23 cellular contexts compared by ENCODE assay signal in genomic region chr3:179726075-179726742, GRCh38.
A peak's percentile ranks its signal among the peaks of the same experiment; 100 is the strongest.
DNase-seq lines count a peak whose midpoint lies in the region; ATAC-seq, FAIRE-seq and TF ChIP-seq lines count a peak whose summit lies in the region.
"Had no signal": no experiment of that assay in that cellular context is flagged by ENCODE, and none has a peak within 500 bp of the region (broad histone marks: within the 10 kb centered on the region; RNA-seq: fewer than 3 reads in every experiment).

No MANE protein-coding gene starts in this region.

- H2AK5ac ChIP-seq in H9 (ENCODE audit: insufficient read length, low read length): no peak overlapping the region

- H3K79me2 ChIP-seq in H9 (ENCODE audit: insufficient read depth, low read length): no peaks in the 10 kb centered on the region
- H3K79me2 ChIP-seq in GM12878 (ENCODE audit: control insufficient read depth, insufficient read depth, low read length): no peaks in the 10 kb centered on the region
- no peaks in the 10 kb centered on the region for H3K79me2 ChIP-seq in GM23338 (replicated peaks; ENCODE audit: insufficient read depth)

- no TSS peak for BruUV-seq in GM12878 (replicated peaks; lab: Mats Ljungman, UMichigan)

- H3K27ac Mint-ChIP-seq in H9 (peak overlapping the region in 2 of 3 experiments; percentile 1 to 95; a peak in 4 of 7 replicates), GM23338 (no peak overlapping the region; the same call in 1 of the 2 replicates)
- no peak overlapping the region for H3K27ac Mint-ChIP-seq in naive thymus-derived CD4-positive, alpha-beta T cell
- H3K27ac Mint-ChIP-seq in activated naive CD8-positive, alpha-beta T cell treated with anti-CD3 and anti-CD28 coated beads, Interleukin-2, amount 50 U/mL, for 24 hours: no peak overlapping the region
- H3K27ac Mint-ChIP-seq in activated CD4-positive, alpha-beta memory T cell treated with anti-CD3 and anti-CD28 coated beads for 36 hours: no peak overlapping the region
- H3K27ac Mint-ChIP-seq: activated T-helper 2 cell treated with anti-CD3 and anti-CD28 coated beads, Interferon-gamma antibody, Interleukin-2, Interleukin-4, amounts not matched to agents 10 μg/mL and 5 μg/mL and 100 μg/mL, durations not matched to agents 14 hours and 24 hours and 36 hours; nephron had no signal

- no CpG with 5 or more reads among the region's 5 CpGs for WGBS in H9 (ENCODE audit: extremely low coverage, insufficient read length, low lambda C conversion rate)
- WGBS in GM12878 (ENCODE audit: insufficient coverage, insufficient replicate concordance, low lambda C conversion rate, missing lambda C conversion rate): 76% methylated on average over 5 of the region's 5 CpGs

- TF ChIP-seq EP300 in GM12878 (IDR thresholded peaks at IDR 0.05; ENCODE audit: borderline replicate concordance in 1 of 2, control insufficient read depth in 1 of 2, low read depth in 2 of 2, low read length in 2 of 2): no peak

- no peak overlapping the region for H4K5ac ChIP-seq in H9 (ENCODE audit: insufficient read length, low read depth, low read length)

- no peak overlapping the region for H4K8ac ChIP-seq in H9 (replicated peaks; ENCODE audit: insufficient read length, low read depth, low read length)

- no peak for ATAC-seq in GM12878
- ATAC-seq in naive thymus-derived CD4-positive, alpha-beta T cell: peak; percentile 20
- ATAC-seq in activated naive CD8-positive, alpha-beta T cell treated with anti-CD3 and anti-CD28 coated beads, Interleukin-2, amount 50 U/mL, for 24 hours: no peak
- ATAC-seq in GM23338: no peak
- ATAC-seq: foreskin keratinocyte had no signal

- intact Hi-C loops in GM12878 (cut with micrococcal nuclease; ENCODE audit: unreplicated experiment): no loop called here
- intact Hi-C loops in naive thymus-derived CD4-positive, alpha-beta T cell (cut with micrococcal nuclease): no loop called here
- intact Hi-C loops in activated CD4-positive, alpha-beta memory T cell treated with anti-CD3 and anti-CD28 coated beads for 36 hours (cut with micrococcal nuclease): no loop called here

- no peaks in the 10 kb centered on the region for H3F3A ChIP-seq in GM23338 (replicated peaks; ENCODE audit: low read depth)

- TF ChIP-seq RAD21 in GM12878 (IDR thresholded peaks at IDR 0.05; ENCODE audit: insufficient read depth, low read depth, low read length): no peak

- H3K27ac ChIP-seq in H9 (ENCODE audit: insufficient read length, low read depth, low read length) (no peak overlapping the region), GM12878 (ENCODE audit: control insufficient read depth, insufficient read depth) (no peak overlapping the region), GM23338 (ENCODE audit: low read depth) (no peak overlapping the region)
- H3K27ac ChIP-seq in naive thymus-derived CD4-positive, alpha-beta T cell (ENCODE audit: low read depth, low read length): no peak overlapping the region
- H3K27ac ChIP-seq: foreskin keratinocyte, spleen, uterus had no signal

- DNase-seq in CD1c-positive myeloid dendritic cell (ENCODE audit: extremely low spot score): peak; percentile 11
- no peak for DNase-seq in H9
- DNase-seq in GM12878 (ENCODE audit: low read depth, low spot score): no peak
- DNase-seq in naive thymus-derived CD4-positive, alpha-beta T cell: no peak
- DNase-seq in activated naive CD8-positive, alpha-beta T cell treated with anti-CD3 and anti-CD28 coated beads, Interleukin-2, amount 50 U/mL, for 24 hours: no peak
- DNase-seq in GM23338 (ENCODE audit: low spot score): no peak
- DNase-seq in activated CD4-positive, alpha-beta memory T cell treated with anti-CD3 and anti-CD28 coated beads for 36 hours: no peak
- DNase-seq in HUDEP-2 (lab: John Stamatoyannopoulos, UW; ENCODE audit: unreplicated experiment in 76 of 76): no peak
- DNase-seq: activated CD4-positive, alpha-beta T cell treated with anti-CD3 and anti-CD28 coated beads for 4 hours; C1 segment of cervical spinal cord; foreskin keratinocyte; GOT3; NCI-H1694; NCI-H2227 treated with DMSO at 0.1 percent for 48 hours; NCI-H774; spleen; substantia nigra; SW 1271; uterus had no signal

- H3K4me2 ChIP-seq in H9 (ENCODE audit: insufficient read depth, insufficient read length, low read length) (no peak overlapping the region), GM12878 (ENCODE audit: control insufficient read depth, insufficient read depth) (no peak overlapping the region), GM23338 (no peak overlapping the region)

- in situ Hi-C loops in GM12878 (cut with MboI): no loop called here

- H2AFZ ChIP-seq in H9 (ENCODE audit: low read length): no peak overlapping the region
- no peak overlapping the region for H2AFZ ChIP-seq in GM12878 (ENCODE audit: control insufficient read depth, low read depth, low read length)
- no peak overlapping the region for H2AFZ ChIP-seq in GM23338

- no peak overlapping the region for H2BK20ac ChIP-seq in H9 (ENCODE audit: low read depth, low read length, poor library complexity, severe bottlenecking)

- no peak overlapping the region for H3K56ac ChIP-seq in H9 (ENCODE audit: insufficient read length, low read depth, low read length)

- H3K23ac ChIP-seq in H9 (ENCODE audit: insufficient read length, low read depth, low read length): no peak overlapping the region

- H3K9me3 Mint-ChIP-seq in H9: no peaks in the 10 kb centered on the region; a peak in 2 of 5 replicates
- H3K9me3 Mint-ChIP-seq in naive thymus-derived CD4-positive, alpha-beta T cell: no peaks in the 10 kb centered on the region
- H3K9me3 Mint-ChIP-seq in activated naive CD8-positive, alpha-beta T cell treated with anti-CD3 and anti-CD28 coated beads, Interleukin-2, amount 50 U/mL, for 24 hours: no peaks in the 10 kb centered on the region
- peaks cover 4% of the 10 kb centered on the region; the same call in 1 of the 3 replicates for H3K9me3 Mint-ChIP-seq in GM23338
- no peaks in the 10 kb centered on the region for H3K9me3 Mint-ChIP-seq in activated CD4-positive, alpha-beta memory T cell treated with anti-CD3 and anti-CD28 coated beads for 36 hours
- H3K9me3 Mint-ChIP-seq: activated T-helper 2 cell treated with anti-CD3 and anti-CD28 coated beads, Interferon-gamma antibody, Interleukin-2, Interleukin-4, amounts not matched to agents 10 μg/mL and 5 μg/mL and 100 μg/mL, durations not matched to agents 14 hours and 24 hours and 36 hours had no signal

- H2BK12ac ChIP-seq in H9 (ENCODE audit: insufficient read length, low read depth, low read length): no peak overlapping the region

- no peak overlapping the region for H2BK5ac ChIP-seq in H9 (ENCODE audit: insufficient read length, low read length)

- POLR2A ChIA-PET in GM12878 (lab: Charles Lee): interaction anchor here (0.5 to 1.5 kb wide), 3 partner anchors 22 to 383 kb away, joined by 3 to 4 read pairs (median 3); no protein-coding TSS in a partner anchor
- POLR2A ChIA-PET in naive thymus-derived CD4-positive, alpha-beta T cell (lab: Charles Lee): no interaction called here
- POLR2A ChIA-PET in activated CD4-positive, alpha-beta memory T cell treated with anti-CD3 and anti-CD28 coated beads for 36 hours (lab: Charles Lee): no interaction called here

- H2BK15ac ChIP-seq in H9 (ENCODE audit: low read depth, low read length): no peak overlapping the region

- TF ChIP-seq POLR2A in GM12878 (IDR thresholded peaks at IDR 0.05; ENCODE audit: low read depth, low read length): no peak

- H3K4me1 Mint-ChIP-seq in H9 (no peaks in the 10 kb centered on the region), GM23338 (no peaks in the 10 kb centered on the region)
- H3K4me1 Mint-ChIP-seq in naive thymus-derived CD4-positive, alpha-beta T cell: peaks cover 0 to 4% (median 0%) of the 10 kb centered on the region in 7 donors
- H3K4me1 Mint-ChIP-seq in activated naive CD8-positive, alpha-beta T cell treated with anti-CD3 and anti-CD28 coated beads, Interleukin-2, amount 50 U/mL, for 24 hours: no peaks in the 10 kb centered on the region
- H3K4me1 Mint-ChIP-seq in activated CD4-positive, alpha-beta memory T cell treated with anti-CD3 and anti-CD28 coated beads for 36 hours (ENCODE audit: low read depth): peaks cover 3% of the 10 kb centered on the region
- H3K4me1 Mint-ChIP-seq: nephron had no signal

- H3K4me3 ChIP-seq in GM12878 (no peak overlapping the region), GM23338 (no peak overlapping the region)
- H3K4me3 ChIP-seq in naive thymus-derived CD4-positive, alpha-beta T cell (ENCODE audit: low read length): no peak overlapping the region
- H3K4me3 ChIP-seq: spleen, uterus had no signal

- RAD21 ChIA-PET in GM12878 (lab: Charles Lee; ENCODE audit: unreplicated experiment): no interaction called here

- H3K9me2 ChIP-seq in GM23338 (ENCODE audit: insufficient read depth): no peaks in the 10 kb centered on the region

- H3K4me1 ChIP-seq in H9 (ENCODE audit: insufficient read depth, low read length): no peaks in the 10 kb centered on the region
- H3K4me1 ChIP-seq in GM12878 (ENCODE audit: control insufficient read depth, insufficient read depth, low read length): no peaks in the 10 kb centered on the region; the same call in 1 of the 2 replicates
- no peaks in the 10 kb centered on the region for H3K4me1 ChIP-seq in naive thymus-derived CD4-positive, alpha-beta T cell (ENCODE audit: control insufficient read depth in 2 of 2, insufficient read depth in 2 of 2, low read length in 2 of 2)
- H3K4me1 ChIP-seq in GM23338 (ENCODE audit: insufficient read depth): no peaks in the 10 kb centered on the region
- H3K4me1 ChIP-seq: foreskin keratinocyte, spleen, uterus had no signal

- H3K14ac ChIP-seq in H9 (ENCODE audit: insufficient read depth, low read length): no peak overlapping the region

- H3K27me3 ChIP-seq in H9 (ENCODE audit: insufficient read depth, low read length) (no peaks in the 10 kb centered on the region), GM12878 (replicated peaks in 1 of 2; ENCODE audit: control insufficient read depth in 2 of 2, insufficient read depth in 2 of 2, low read length in 1 of 2) (no peaks in the 10 kb centered on the region), GM23338 (ENCODE audit: insufficient read depth) (no peaks in the 10 kb centered on the region)
- H3K27me3 ChIP-seq in naive thymus-derived CD4-positive, alpha-beta T cell (ENCODE audit: control insufficient read depth in 2 of 2, insufficient read depth in 2 of 2, low read length in 2 of 2): no peaks in the 10 kb centered on the region
- H3K27me3 ChIP-seq: foreskin keratinocyte, spleen, uterus had no signal

- H3K4me3 Mint-ChIP-seq in H9: no peak overlapping the region; a peak in 1 of 5 replicates
- no peak overlapping the region for H3K4me3 Mint-ChIP-seq in naive thymus-derived CD4-positive, alpha-beta T cell
- no peak overlapping the region for H3K4me3 Mint-ChIP-seq in activated naive CD8-positive, alpha-beta T cell treated with anti-CD3 and anti-CD28 coated beads, Interleukin-2, amount 50 U/mL, for 24 hours
- H3K4me3 Mint-ChIP-seq in GM23338: no peak overlapping the region
- no peak overlapping the region for H3K4me3 Mint-ChIP-seq in activated CD4-positive, alpha-beta memory T cell treated with anti-CD3 and anti-CD28 coated beads for 36 hours
- H3K4me3 Mint-ChIP-seq: nephron had no signal

- no peak overlapping the region for H3K9ac ChIP-seq in H9 (ENCODE audit: extremely low read depth, insufficient read length, low read length)
- H3K9ac ChIP-seq in GM12878 (ENCODE audit: control insufficient read depth, insufficient read depth, low read length): no peak overlapping the region

- H3K36me3 ChIP-seq in GM12878 (ENCODE audit: control insufficient read depth in 2 of 2, insufficient read depth in 2 of 2, low read length in 1 of 2) (peaks cover 4 to 12% of the 10 kb centered on the region in 2 experiments), GM23338 (ENCODE audit: insufficient read depth) (peaks cover 8% of the 10 kb centered on the region; the same call in 1 of the 2 replicates)
- H3K36me3 ChIP-seq in naive thymus-derived CD4-positive, alpha-beta T cell (ENCODE audit: control insufficient read depth in 2 of 3, insufficient read depth in 3 of 3, low read length in 3 of 3): peaks cover 0 to 16% (median 3%) of the 10 kb centered on the region in 3 experiments
- H3K36me3 ChIP-seq: uterus had no signal

- H3K36me3 Mint-ChIP-seq in H9 (ENCODE audit: insufficient read depth in 1 of 3, low read depth in 3 of 3) (peaks cover 31 to 59% (median 56%) of the 10 kb centered on the region in 3 experiments), GM23338 (ENCODE audit: low read depth) (peaks cover 57% of the 10 kb centered on the region)
- peaks cover 7 to 52% (median 47%) of the 10 kb centered on the region in 5 donors for H3K36me3 Mint-ChIP-seq in naive thymus-derived CD4-positive, alpha-beta T cell
- peaks cover 22% of the 10 kb centered on the region for H3K36me3 Mint-ChIP-seq in activated naive CD8-positive, alpha-beta T cell treated with anti-CD3 and anti-CD28 coated beads, Interleukin-2, amount 50 U/mL, for 24 hours (ENCODE audit: low read depth)
- peaks cover 37% of the 10 kb centered on the region for H3K36me3 Mint-ChIP-seq in activated CD4-positive, alpha-beta memory T cell treated with anti-CD3 and anti-CD28 coated beads for 36 hours

- no peak overlapping the region for H3T11ph ChIP-seq in H9 (ENCODE audit: low read length)

- no peaks in the 10 kb centered on the region for H3K27me3 Mint-ChIP-seq in H9 (ENCODE audit: low read depth)
- H3K27me3 Mint-ChIP-seq in naive thymus-derived CD4-positive, alpha-beta T cell: no peaks in the 10 kb centered on the region
- H3K27me3 Mint-ChIP-seq in activated naive CD8-positive, alpha-beta T cell treated with anti-CD3 and anti-CD28 coated beads, Interleukin-2, amount 50 U/mL, for 24 hours: no peaks in the 10 kb centered on the region
- H3K27me3 Mint-ChIP-seq in GM23338 (ENCODE audit: insufficient read depth, low read depth, poor library complexity): peaks cover 7% of the 10 kb centered on the region
- no peaks in the 10 kb centered on the region for H3K27me3 Mint-ChIP-seq in activated CD4-positive, alpha-beta memory T cell treated with anti-CD3 and anti-CD28 coated beads for 36 hours

- H2BK120ac ChIP-seq in H9 (ENCODE audit: low read depth, low read length, poor library complexity, severe bottlenecking): no peak overlapping the region

- SMC1A ChIA-PET in GM12878 (lab: Charles Lee; ENCODE audit: uncharacterized antibody, unreplicated experiment): interaction anchor here (0.5 to 1.6 kb wide), 6 partner anchors 9 to 77 kb away, joined by 3 to 4 read pairs (median 4); no protein-coding TSS in a partner anchor

- FAIRE-seq in GM12878 (lab: Jason Lieb, UNC): no peak
- FAIRE-seq: bronchial epithelial cell, TTC549 had no signal

- H4K20me1 ChIP-seq in H9 (ENCODE audit: control insufficient read depth, insufficient read depth, insufficient read length): no peaks in the 10 kb centered on the region
- no peaks in the 10 kb centered on the region for H4K20me1 ChIP-seq in GM12878 (ENCODE audit: control insufficient read depth, insufficient read depth)
- no peaks in the 10 kb centered on the region for H4K20me1 ChIP-seq in GM23338 (replicated peaks; ENCODE audit: insufficient read depth)

- H3K9me3 ChIP-seq in H9 (ENCODE audit: control insufficient read depth, low read depth, low read length): no peaks in the 10 kb centered on the region
- H3K9me3 ChIP-seq in GM12878 (replicated peaks; ENCODE audit: control insufficient read depth, insufficient read depth, low read length): no peaks in the 10 kb centered on the region
- H3K9me3 ChIP-seq in naive thymus-derived CD4-positive, alpha-beta T cell (ENCODE audit: control insufficient read depth in 2 of 3, low read length in 3 of 3): no peaks in the 10 kb centered on the region
- H3K9me3 ChIP-seq: spleen, uterus had no signal

- no peak overlapping the region for H3K18ac ChIP-seq in H9 (ENCODE audit: insufficient read length, low read depth, low read length)

- CTCF ChIA-PET in GM12878 (lab: Yijun Ruan, JAX): interaction anchor here (1.1 kb wide), 1 partner anchor 9 kb away, joined by 3 read pairs; no protein-coding TSS in a partner anchor
- CTCF ChIA-PET in naive thymus-derived CD4-positive, alpha-beta T cell (lab: Charles Lee): no interaction called here
- CTCF ChIA-PET in activated CD4-positive, alpha-beta memory T cell treated with anti-CD3 and anti-CD28 coated beads for 36 hours (lab: Charles Lee): interaction anchor here (0.5 kb wide), 1 partner anchor 88 kb away, joined by 4 read pairs; no protein-coding TSS in a partner anchor

- no peak overlapping the region for H3K4ac ChIP-seq in H9 (ENCODE audit: low read depth, low read length)

- H3K23me2 ChIP-seq in H9 (ENCODE audit: insufficient read length, low read depth, low read length, poor library complexity, severe bottlenecking): no peaks in the 10 kb centered on the region

- no peaks in the 10 kb centered on the region for H3K79me1 ChIP-seq in H9 (ENCODE audit: insufficient read depth, low read depth, low read length, poor library complexity, severe bottlenecking)

- H4K91ac ChIP-seq in H9 (ENCODE audit: insufficient read length, low read depth, low read length): no peak overlapping the region

- TF ChIP-seq CTCF in H9 (conservative IDR thresholded peaks at IDR 0.05) (no peak), GM12878 (IDR thresholded peaks at IDR 0.05 in 2 of 3, conservative IDR thresholded peaks at IDR 0.05 in 1 of 3; ENCODE audit: control insufficient read depth in 2 of 3, extremely low read depth in 1 of 3, insufficient read depth in 1 of 3, low read depth in 3 of 3, low read length in 3 of 3) (no peak), GM23338 (conservative IDR thresholded peaks at IDR 0.05; ENCODE audit: low read depth in 2 of 2) (no peak)

Comparison
In these comparisons a context has a peak if more than half of its experiments do, and no peak if none do; other contexts are left out.
1. H3K27ac Mint-ChIP-seq: peak in H9 (2 of 3); none in naive thymus-derived CD4-positive, alpha-beta T cell (0 of 9), activated naive CD8-positive, alpha-beta T cell treated with anti-CD3 and anti-CD28 coated beads, Interleukin-2, amount 50 U/mL, for 24 hours (single experiment), GM23338 (single experiment) and activated CD4-positive, alpha-beta memory T cell treated with anti-CD3 and anti-CD28 coated beads for 36 hours (single experiment).